In genomic region chr19:17347877-17348276, GRCh38 we compare ENCODE assay signal across 19 cellular contexts. TPM values are rescaled to one million over a fixed set of nuclear protein-coding genes. Genes with fewer than 3 reads are reported as not detected.
DNase-seq lines count a peak whose midpoint lies in the region; ATAC-seq and TF ChIP-seq lines count a peak whose summit lies in the region.
"Had no signal": no experiment of that assay in that cellular context is flagged by ENCODE, and none has a peak within 500 bp of the region (broad histone marks: within the 10 kb centered on the region; RNA-seq: fewer than 3 reads in every experiment).

No MANE protein-coding gene starts in this region.

- no peak overlapping the region for H3K4me3 Mint-ChIP-seq in endodermal cell
- H3K4me3 Mint-ChIP-seq: activated B cell treated with CpG ODN at 0.5 μM for 24 hours; activated T-helper 17 cell treated with anti-CD3 and anti-CD28 coated beads, Interleukin-2, amount 50 U/mL, for 72 hours had no signal

- H3K9ac ChIP-seq in endodermal cell (ENCODE audit: extremely low read depth, low read length, poor library complexity, severe bottlenecking): no peak overlapping the region

- intact Hi-C loops in heart left ventricle (cut with DNase I) (loop anchor here in 9 of 10 donors (1.0 to 10.0 kb wide), 9 partner anchors 37 to 507 kb away; partner anchors contain the start of genes NXNL1 (in 3 of the 9) and RPL18A (in 1 of the 9)), cardiac septum (cut with DNase I) (loop anchor here (5.0 kb wide), 1 partner anchor 119 kb away; no protein-coding TSS in a partner anchor), esophagus squamous epithelium (cut with DNase I) (loop anchor here (2.0 kb wide), 1 partner anchor 37 kb away; no protein-coding TSS in a partner anchor), psoas muscle (cut with DNase I) (loop anchor here (1.0 to 5.0 kb wide), 2 partner anchors 38 to 119 kb away; no protein-coding TSS in a partner anchor), upper lobe of right lung (cut with DNase I) (loop anchor here (5.0 kb wide), 1 partner anchor 39 kb away; no protein-coding TSS in a partner anchor)

- H3K36me3 ChIP-seq in heart left ventricle (peaks cover 0 to 4% (median 0%) of the 10 kb centered on the region in 9 donors), esophagus squamous epithelium (peaks cover 0 to 4% (median 0%) of the 10 kb centered on the region in 3 donors), psoas muscle (ENCODE audit: insufficient read depth in 1 of 2, low read depth in 1 of 2) (peaks cover 0 to 6% of the 10 kb centered on the region in 2 donors), upper lobe of right lung (no peaks in the 10 kb centered on the region), endodermal cell (ENCODE audit: control insufficient read depth, insufficient read depth, low read length) (no peaks in the 10 kb centered on the region)
- H3K36me3 ChIP-seq: adrenal gland had no signal

- no peak for DNase-seq in heart left ventricle
- no peak for DNase-seq in cardiac septum (ENCODE audit: low spot score)
- no peak for DNase-seq in esophagus squamous epithelium (lab: John Stamatoyannopoulos, UW)
- DNase-seq in psoas muscle: no peak
- DNase-seq in upper lobe of right lung: no peak
- DNase-seq in effector CD8-positive, alpha-beta T cell (lab: John Stamatoyannopoulos, UW): no peak
- DNase-seq in endodermal cell: no peak
- DNase-seq in stimulated activated CD4-positive, alpha-beta T cell treated with anti-CD3 and anti-CD28 coated beads, Interleukin-1b, Interleukin-23, amount 100 ng/mL, for 48 hours: no peak
- DNase-seq: 8988T; activated B cell treated with CpG ODN at 0.5 μM for 24 hours; activated CD8-positive, alpha-beta memory T cell treated with anti-CD3 and anti-CD28 coated beads for 24 hours; cerebellar nuclear complex; NCI-H187; SHP77 had no signal

- 61 to 74% (median 70%) methylated on average over 2 of the region's 2 CpGs for WGBS in heart left ventricle, 4 donors
- 47 to 74% methylated on average over 2 of the region's 2 CpGs for WGBS in esophagus squamous epithelium, 2 donors
- 18 to 40% (median 39%) methylated on average over 2 of the region's 2 CpGs for WGBS in psoas muscle, 3 donors
- WGBS in endodermal cell (ENCODE audit: insufficient coverage in 1 of 2, insufficient read length in 1 of 2), 2 experiments: 82 to 92% methylated on average over 2 of the region's 2 CpGs

- peak overlapping the region in 11 of 12 donors; percentile 25 to 84 (median 68) for H3K27ac ChIP-seq in heart left ventricle
- peak overlapping the region; percentile 4 to 82 (median 58) for H3K27ac ChIP-seq in esophagus squamous epithelium
- peak overlapping the region; percentile 65 for H3K27ac ChIP-seq in psoas muscle
- peak overlapping the region; percentile 7 for H3K27ac ChIP-seq in upper lobe of right lung
- no peak overlapping the region for H3K27ac ChIP-seq in endodermal cell (ENCODE audit: low read depth, low read length)
- H3K27ac ChIP-seq: C4-2B had no signal

- no peaks in the 10 kb centered on the region for H3K27me3 Mint-ChIP-seq in endodermal cell (ENCODE audit: insufficient read depth)

- H3K27me3 ChIP-seq in heart left ventricle (no peaks in the 10 kb centered on the region), esophagus squamous epithelium (peaks cover 0 to 27% (median 0%) of the 10 kb centered on the region in 4 donors), psoas muscle (ENCODE audit: insufficient read depth in 3 of 3, low read length in 2 of 3) (no peaks in the 10 kb centered on the region), upper lobe of right lung (no peaks in the 10 kb centered on the region), endodermal cell (ENCODE audit: control insufficient read depth, insufficient read depth, low read length, poor library complexity, severe bottlenecking) (no peaks in the 10 kb centered on the region)
- H3K27me3 ChIP-seq: adrenal gland had no signal

- H3K36me3 Mint-ChIP-seq in endodermal cell (ENCODE audit: low read depth): no peaks in the 10 kb centered on the region

- peaks cover 3% of the 10 kb centered on the region for H3K4me1 Mint-ChIP-seq in endodermal cell

- TF ChIP-seq POLR2A in heart left ventricle (IDR thresholded peaks at IDR 0.05) (no peak), esophagus squamous epithelium (IDR thresholded peaks at IDR 0.05) (no peak)

- no peak overlapping the region for H3K27ac Mint-ChIP-seq in endodermal cell
- H3K27ac Mint-ChIP-seq: activated B cell treated with CpG ODN at 0.5 μM for 24 hours; activated T-helper 17 cell treated with anti-CD3 and anti-CD28 coated beads, Interleukin-2, amount 50 U/mL, for 72 hours had no signal

- no peak for ATAC-seq in heart left ventricle
- ATAC-seq in psoas muscle: peak in 1 of 4 donors; percentile 10
- no peak for ATAC-seq in upper lobe of right lung
- ATAC-seq: activated T-helper 17 cell treated with anti-CD3 and anti-CD28 coated beads, Interleukin-2, amount 50 U/mL, for 72 hours had no signal

- H3K9me3 ChIP-seq in heart left ventricle: no peaks in the 10 kb centered on the region
- no peaks in the 10 kb centered on the region for H3K9me3 ChIP-seq in esophagus squamous epithelium
- H3K9me3 ChIP-seq in psoas muscle: no peaks in the 10 kb centered on the region
- no peaks in the 10 kb centered on the region for H3K9me3 ChIP-seq in upper lobe of right lung
- H3K9me3 ChIP-seq in endodermal cell (ENCODE audit: control insufficient read depth, low read length): no peaks in the 10 kb centered on the region
- H3K9me3 ChIP-seq: adrenal gland had no signal

- no peaks in the 10 kb centered on the region for H3K9me3 Mint-ChIP-seq in endodermal cell
- H3K9me3 Mint-ChIP-seq: activated B cell treated with CpG ODN at 0.5 μM for 24 hours; activated T-helper 17 cell treated with anti-CD3 and anti-CD28 coated beads, Interleukin-2, amount 50 U/mL, for 72 hours had no signal

- TF ChIP-seq CTCF in heart left ventricle (IDR thresholded peaks at IDR 0.05): no peak
- no peak for TF ChIP-seq CTCF in esophagus squamous epithelium (IDR thresholded peaks at IDR 0.05)
- TF ChIP-seq CTCF in psoas muscle (IDR thresholded peaks at IDR 0.05): no peak
- no peak for TF ChIP-seq CTCF in upper lobe of right lung (IDR thresholded peaks at IDR 0.05)
- TF ChIP-seq CTCF in endodermal cell (conservative IDR thresholded peaks at IDR 0.05): no peak

- peaks cover 0 to 54% (median 37%) of the 10 kb centered on the region in 12 donors for H3K4me1 ChIP-seq in heart left ventricle
- peaks cover 7 to 52% (median 13%) of the 10 kb centered on the region in 3 donors for H3K4me1 ChIP-seq in esophagus squamous epithelium
- peaks cover 26% of the 10 kb centered on the region for H3K4me1 ChIP-seq in psoas muscle
- peaks cover 12% of the 10 kb centered on the region for H3K4me1 ChIP-seq in upper lobe of right lung
- H3K4me1 ChIP-seq in endodermal cell (ENCODE audit: control insufficient read depth, insufficient read depth, low read length): no peaks in the 10 kb centered on the region

- H3K4me3 ChIP-seq in heart left ventricle (no peak overlapping the region), esophagus squamous epithelium (no peak overlapping the region), psoas muscle (no peak overlapping the region), upper lobe of right lung (no peak overlapping the region), endodermal cell (ENCODE audit: low read length) (no peak overlapping the region)

RNA-seq across cellular contexts. Expression of gene GTPBP3, which starts 10.5 kb away (rescaled TPM):
- 10 to 100 TPM in 7 of 9 donors, 1 to 10 TPM in 2; 6.3 to 20.1 (median 11.3) TPM for total RNA-seq in heart left ventricle
- polyA plus RNA-seq in heart left ventricle: 10 to 100 TPM in 1 of 2 donors, 1 to 10 TPM in 1; 8.9 to 13.0 TPM
- 9.8 TPM for total RNA-seq in cardiac septum
- total RNA-seq in esophagus squamous epithelium: 10 to 100 TPM; 22.7 to 34.9 (median 31.4) TPM
- total RNA-seq in psoas muscle: 10 to 100 TPM in 3 of 4 donors, 1 to 10 TPM in 1; 9.6 to 11.0 (median 10.5) TPM
- polyA plus RNA-seq in psoas muscle: 10 to 100 TPM in 1 of 3 donors, 1 to 10 TPM in 2; 6.2 to 16.5 (median 8.8) TPM
- 17.7 TPM for total RNA-seq in upper lobe of right lung
- total RNA-seq in endodermal cell: 10 to 100 TPM; 48.7 to 55.7 TPM
- polyA plus RNA-seq in endodermal cell (2013, experiment 1 of 2): 34.1 TPM
- 33.4 TPM for polyA plus RNA-seq in endodermal cell (2013, experiment 2 of 2)

RNA-seq across cellular contexts. Expression of gene ANO8, which starts 13.2 kb away (rescaled TPM):
- 10 to 100 TPM in 2 of 9 donors, 1 to 10 TPM in 7; 6.4 to 11.0 (median 7.9) TPM for total RNA-seq in heart left ventricle
- polyA plus RNA-seq in heart left ventricle: 1 to 10 TPM; 4.8 to 8.3 TPM
- 7.3 TPM for total RNA-seq in cardiac septum
- 10 to 100 TPM in 1 of 4 donors, 1 to 10 TPM in 3; 3.8 to 19.1 (median 6.5) TPM for total RNA-seq in esophagus squamous epithelium
- 10 to 100 TPM; 11.8 to 14.3 (median 12.9) TPM for total RNA-seq in psoas muscle
- polyA plus RNA-seq in psoas muscle: 10 to 100 TPM in 1 of 3 donors, 1 to 10 TPM in 2; 1.5 to 13.0 (median 4.3) TPM
- total RNA-seq in upper lobe of right lung: 14.6 TPM
- total RNA-seq in endodermal cell: 10 to 100 TPM; 27.5 to 29.5 TPM
- 34.7 TPM for polyA plus RNA-seq in endodermal cell (2013, experiment 1 of 2)
- polyA plus RNA-seq in endodermal cell (2013, experiment 2 of 2): 29.8 TPM

RNA-seq across cellular contexts. Expression of gene PLVAP, which starts 29.3 kb away (rescaled TPM):
- 10 to 100 TPM in 4 of 9 donors, 1 to 10 TPM in 5; 7.1 to 52.8 (median 9.5) TPM for total RNA-seq in heart left ventricle
- 10 to 100 TPM; 26.4 to 50.1 TPM for polyA plus RNA-seq in heart left ventricle
- total RNA-seq in cardiac septum: 32.8 TPM
- 10 to 100 TPM in 3 of 4 donors, 1 to 10 TPM in 1; 9.1 to 38.3 (median 25.7) TPM for total RNA-seq in esophagus squamous epithelium
- 10 to 100 TPM; 16.0 to 23.7 (median 16.3) TPM for total RNA-seq in psoas muscle
- 10 to 100 TPM in 2 of 3 donors, 1 to 10 TPM in 1; 6.5 to 46.0 (median 14.5) TPM for polyA plus RNA-seq in psoas muscle
- 174 TPM for total RNA-seq in upper lobe of right lung
- under 1 TPM in 1 of 2 donors, not detected in 1; 0.44 TPM for total RNA-seq in endodermal cell
- 0.85 TPM for polyA plus RNA-seq in endodermal cell (2013, experiment 1 of 2)
- polyA plus RNA-seq in endodermal cell (2013, experiment 2 of 2): 1.1 TPM
- total RNA-seq: NCI-H460 had no signal
- polyA plus RNA-seq: neural cell had no signal

RNA-seq across cellular contexts. Expression of gene DDA1, which starts 38.5 kb away (rescaled TPM):
- total RNA-seq in heart left ventricle (10 to 100 TPM; 13.9 to 47.1 (median 35.7) TPM), cardiac septum (38.8 TPM), esophagus squamous epithelium (10 to 100 TPM; 16.4 to 29.0 (median 22.7) TPM), psoas muscle (10 to 100 TPM; 21.5 to 35.4 (median 27.9) TPM), upper lobe of right lung (30.4 TPM), endodermal cell (10 to 100 TPM; 36.9 to 42.3 TPM)
- polyA plus RNA-seq in heart left ventricle (10 to 100 TPM; 64.8 to 84.6 TPM), psoas muscle (10 to 100 TPM; 47.2 to 90.4 (median 75.0) TPM)
- polyA plus RNA-seq in endodermal cell (2013, experiment 1 of 2): 46.5 TPM
- 62.7 TPM for polyA plus RNA-seq in endodermal cell (2013, experiment 2 of 2)

RNA-seq across cellular contexts. Expression of gene MRPL34, which starts 42.2 kb away (rescaled TPM):
- total RNA-seq in heart left ventricle: 100 to 1,000 TPM in 8 of 9 donors, 10 to 100 TPM in 1; 97.8 to 389 (median 174) TPM
- polyA plus RNA-seq in heart left ventricle: 100 to 1,000 TPM; 296 to 325 TPM
- total RNA-seq in cardiac septum: 136 TPM
- 10 to 100 TPM; 91.1 to 97.2 (median 92.8) TPM for total RNA-seq in esophagus squamous epithelium
- 100 to 1,000 TPM; 105 to 217 (median 139) TPM for total RNA-seq in psoas muscle
- polyA plus RNA-seq in psoas muscle: 100 to 1,000 TPM; 330 to 558 (median 365) TPM
- 84.9 TPM for total RNA-seq in upper lobe of right lung
- 10 to 100 TPM; 58.1 to 62.2 TPM for total RNA-seq in endodermal cell
- 51.9 TPM for polyA plus RNA-seq in endodermal cell (2013, experiment 1 of 2)
- 48.7 TPM for polyA plus RNA-seq in endodermal cell (2013, experiment 2 of 2)

Comparison
In these comparisons a context has a peak if more than half of its experiments do, and no peak if none do; other contexts are left out.
1. RNA of gene PLVAP, which starts 29.3 kb away (total RNA-seq): 174 TPM in upper lobe of right lung (single experiment), 32.8 TPM in cardiac septum (single experiment), 9.1 to 38.3 TPM in esophagus squamous epithelium, 16.0 to 23.7 TPM in psoas muscle and 7.1 to 52.8 TPM in heart left ventricle; 0.44 TPM in endodermal cell; every median in the first group is over 4 times any median in the second.